In the genomic region with DNA sequence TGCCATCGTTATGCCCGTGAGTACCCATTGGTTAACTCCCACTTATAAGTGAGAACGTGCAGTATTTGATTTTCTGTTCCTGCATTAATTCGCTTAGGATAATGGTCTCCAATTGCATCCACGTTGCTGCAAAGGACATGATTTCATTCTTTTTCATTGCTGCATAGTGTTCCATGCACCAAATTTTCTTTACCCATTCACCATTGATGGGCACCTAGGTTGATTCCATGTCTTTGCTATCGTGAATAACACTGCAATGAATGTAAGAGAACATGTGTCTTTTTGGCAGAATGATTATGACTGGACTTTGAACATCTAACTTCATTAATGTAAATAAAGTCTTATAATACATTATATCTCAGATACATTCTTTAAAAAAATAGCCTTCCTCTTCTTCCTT, we compare ENCODE assay signal across 27 cellular contexts.
"Had no signal": no experiment of that assay in that cellular context is flagged by ENCODE, and none has a peak within 500 bp of the region (broad histone marks: within the 10 kb centered on the region; RNA-seq: fewer than 3 reads in every experiment).

No MANE protein-coding gene starts in this region.

- DNase-seq: stimulated activated CD4-positive, alpha-beta T cell treated with anti-CD3 and anti-CD28 coated beads, Interleukin-2, amount 100 ng/mL, for 48 hours; stimulated activated CD4-positive, alpha-beta T cell treated with anti-CD3 and anti-CD28 coated beads, Interleukin-4, amount 100 ng/mL, for 1 hour; stimulated activated CD4-positive, alpha-beta T cell treated with anti-CD3 and anti-CD28 coated beads, Interleukin-4, amount 100 ng/mL, for 24 hours; stimulated activated CD4-positive, alpha-beta T cell treated with anti-CD3 and anti-CD28 coated beads, Interleukin-4, amount 100 ng/mL, for 4 hours; stimulated activated CD8-positive, alpha-beta memory T cell treated with anti-CD3 and anti-CD28 coated beads, Interleukin-4, amount 100 ng/mL, for 48 hours; stimulated activated naive B cell treated with anti-CD40 and anti-IgM and Interleukin-4, amounts not matched to agents 10 μg/mL and 1 μg/mL and 100 μg/mL, for 72 hours; stimulated activated naive CD4-positive, alpha-beta T cell; stimulated activated naive CD4-positive, alpha-beta T cell treated with Interleukin-2 at 50 U/mL for 16 hours; stimulated activated naive CD8-positive, alpha-beta T cell treated with anti-CD3 and anti-CD28 coated beads, Interleukin-15, amount 100 ng/mL, for 72 hours; stimulated activated naive CD8-positive, alpha-beta T cell treated with anti-CD3 and anti-CD28 coated beads, Interleukin-15, Interleukin-2, amounts not matched to agents 100 U/mL and 50 U/mL, for 24 hours; stomach; substantia nigra; testis; thyroid gland; tibial artery; transverse colon; trophoblast cell; upper lobe of left lung; upper lobe of right lung; uterus had no signal

- H3K4me3 ChIP-seq: stomach, suprapubic skin, testis, thoracic aorta, thyroid gland, tibial artery, tibial nerve, transverse colon, upper lobe of left lung, upper lobe of right lung, uterus, vagina had no signal

- H3K36me3 ChIP-seq: stomach, suprapubic skin, thoracic aorta, thyroid gland, tibial artery, tibial nerve, transverse colon, upper lobe of left lung, upper lobe of right lung, uterus, vagina had no signal

- H3K9me3 ChIP-seq: stomach, suprapubic skin, testis, thoracic aorta, thyroid gland, tibial artery, tibial nerve, transverse colon, upper lobe of left lung, upper lobe of right lung, uterus, vagina had no signal

- FAIRE-seq: urothelium cell line had no signal

- H3K4me1 ChIP-seq: stomach, suprapubic skin, testis, thyroid gland, tibial artery, transverse colon, upper lobe of left lung, upper lobe of right lung, vagina had no signal

- H3K27ac ChIP-seq: stomach, suprapubic skin, testis, thoracic aorta, thyroid gland, tibial artery, tibial nerve, transverse colon, upper lobe of left lung, upper lobe of right lung, uterus, vagina had no signal

- H3K27me3 ChIP-seq: stomach, suprapubic skin, testis, thyroid gland, tibial artery, tibial nerve, transverse colon, upper lobe of left lung, upper lobe of right lung, uterus, vagina had no signal

- ATAC-seq: stimulated activated effector memory CD8-positive, alpha-beta T cell treated with anti-CD3 and anti-CD28 coated beads, Interleukin-12 subunit alpha, Interleukin-12 subunit beta, amount 100 ng/mL, for 72 hours; stimulated activated memory B cell treated with anti-CD40 and anti-IgM and Interleukin-4, amounts not matched to agents 10 μg/mL and 1 μg/mL and 100 μg/mL, for 72 hours; stimulated activated naive B cell treated with anti-CD40 and anti-IgM and Interleukin-4, amounts not matched to agents 10 μg/mL and 1 μg/mL and 100 μg/mL, for 72 hours; stimulated activated naive CD8-positive, alpha-beta T cell treated with anti-CD3 and anti-CD28 coated beads, Interleukin-15, amount 100 ng/mL, for 72 hours; stimulated activated naive CD8-positive, alpha-beta T cell treated with anti-CD3 and anti-CD28 coated beads, Interleukin-15, Interleukin-2, amounts not matched to agents 100 U/mL and 50 U/mL, for 24 hours; upper lobe of right lung had no signal
